Comparison of ENCODE assay signal across 1 cellular context in genomic region chr15:59243622-59244021, GRCh38.
TF ChIP-seq lines count a peak whose summit lies in the region.

No MANE protein-coding gene starts in this region.

TF ChIP-seq in A549, 52 proteins besides CTCF, POLR2A, EP300 and RAD21 (continued from another document):
- TF ChIP-seq PBX3 (IDR thresholded peaks at IDR 0.05): no peak
- TF ChIP-seq HMGXB4 (CRISPR knock-in tag; IDR thresholded peaks at IDR 0.05; ENCODE audit: borderline replicate concordance): no peak
- no peak for TF ChIP-seq HDAC2 (IDR thresholded peaks at IDR 0.05)
- TF ChIP-seq FOXS1 (CRISPR knock-in tag; IDR thresholded peaks at IDR 0.05): no peak
- TF ChIP-seq CHD2 (IDR thresholded peaks at IDR 0.05; ENCODE audit: low read length, partially characterized antibody): no peak
- no peak for TF ChIP-seq ZNF302 (CRISPR knock-in tag; IDR thresholded peaks at IDR 0.05)
- no peak for TF ChIP-seq ZSCAN20 (CRISPR knock-in tag; IDR thresholded peaks at IDR 0.05)
- no peak for TF ChIP-seq REST (IDR thresholded peaks at IDR 0.05)
- no peak for TF ChIP-seq HES2 (IDR thresholded peaks at IDR 0.05)
- no peak for TF ChIP-seq CHD4 (IDR thresholded peaks at IDR 0.05; ENCODE audit: borderline replicate concordance)
- TF ChIP-seq FOSB (CRISPR knock-in tag; IDR thresholded peaks at IDR 0.05): no peak
- TF ChIP-seq NPAS2 (CRISPR knock-in tag; IDR thresholded peaks at IDR 0.05; ENCODE audit: borderline replicate concordance): no peak
- TF ChIP-seq ZFP36 (IDR thresholded peaks at IDR 0.05; ENCODE audit: borderline replicate concordance, partially characterized antibody): no peak
- TF ChIP-seq KDM1A (IDR thresholded peaks at IDR 0.05; ENCODE audit: low read depth): no peak
TF ChIP-seq in A549: peak in this region for 0.
